Comparison of ENCODE assay signal across 12 cellular contexts in the genomic region with DNA sequence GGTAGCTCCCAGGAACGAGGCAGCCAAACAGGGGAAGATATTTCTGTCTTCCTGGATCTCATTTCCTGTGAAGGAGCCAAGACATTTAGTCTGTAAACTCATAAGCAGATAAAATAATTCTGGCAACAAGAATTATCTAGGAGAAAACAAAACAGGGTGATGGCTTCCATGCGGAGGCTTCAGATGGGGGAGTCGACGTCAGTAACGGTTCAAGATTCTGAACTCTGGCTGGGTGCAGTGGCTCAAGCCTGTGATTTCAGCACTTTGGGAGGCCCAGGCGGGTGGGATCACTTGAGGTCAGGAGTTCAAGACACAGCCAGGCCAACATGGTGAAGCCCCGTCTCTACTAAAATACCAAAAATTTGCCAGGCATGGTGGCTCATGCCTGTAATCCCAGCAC. TPM values are rescaled to one million over a fixed set of nuclear protein-coding genes. Genes with fewer than 3 reads are reported as not detected.
DNase-seq lines count a peak whose midpoint lies in the region; ATAC-seq and TF ChIP-seq lines count a peak whose summit lies in the region.
"Had no signal": no experiment of that assay in that cellular context is flagged by ENCODE, and none has a peak within 500 bp of the region (broad histone marks: within the 10 kb centered on the region; RNA-seq: fewer than 3 reads in every experiment).

No MANE protein-coding gene starts in this region.

- H3K9me3 Mint-ChIP-seq in activated CD4-positive, alpha-beta T cell treated with anti-CD3 and anti-CD28 coated beads, Interleukin-2, amount 10 ng/mL, durations not matched to agents 24 days and 14 days = peaks cover 5% of the 10 kb centered on the region
- H3K9me3 Mint-ChIP-seq in T-cell = peaks cover 0 to 6% (median 3%) of the 10 kb centered on the region in 3 donors

- POLR2A ChIA-PET in T-cell (lab: Charles Lee) = no interaction called here

- ATAC-seq in T-cell (replicated peaks in 1 of 4) = no peak
- no peak for ATAC-seq in HG02852 (IDR thresholded peaks at IDR 0.05; ENCODE audit: unreplicated experiment)
- ATAC-seq in GM19452 (IDR thresholded peaks at IDR 0.05; ENCODE audit: unreplicated experiment) = no peak

- H3K4me3 Mint-ChIP-seq in activated CD4-positive, alpha-beta T cell treated with anti-CD3 and anti-CD28 coated beads, Interleukin-2, amount 10 ng/mL, durations not matched to agents 24 days and 14 days = peak overlapping the region; percentile 87
- peak overlapping the region; percentile 55 to 76 (median 57) for H3K4me3 Mint-ChIP-seq in T-cell

- H3K27ac ChIP-seq in sigmoid colon = peak overlapping the region in 2 of 4 donors; percentile 31 to 57

- peak overlapping the region; percentile 67 for H3K4me3 ChIP-seq in epithelial cell of esophagus (ENCODE audit: low read length)
- peak overlapping the region in 3 of 4 donors; percentile 27 to 44 (median 28) for H3K4me3 ChIP-seq in sigmoid colon

- no peak for TF ChIP-seq EP300 in sigmoid colon (IDR thresholded peaks at IDR 0.05)

- 45 to 65% methylated on average over 7 of the region's 7 CpGs for WGBS in sigmoid colon, 2 donors

- peak overlapping the region; percentile 72 for H3K27ac Mint-ChIP-seq in activated CD4-positive, alpha-beta T cell treated with anti-CD3 and anti-CD28 coated beads, Interleukin-2, amount 10 ng/mL, durations not matched to agents 24 days and 14 days
- peak overlapping the region; percentile 58 to 69 for H3K27ac Mint-ChIP-seq in T-cell

- peaks cover 2% of the 10 kb centered on the region for H3K27me3 Mint-ChIP-seq in activated CD4-positive, alpha-beta T cell treated with anti-CD3 and anti-CD28 coated beads, Interleukin-2, amount 10 ng/mL, durations not matched to agents 24 days and 14 days
- H3K27me3 Mint-ChIP-seq in T-cell = peaks cover 4 to 7% of the 10 kb centered on the region in 2 donors

- H3K9me3 ChIP-seq in sigmoid colon = peaks cover 0 to 4% (median 0%) of the 10 kb centered on the region in 4 donors

- H3K4me1 Mint-ChIP-seq in activated CD4-positive, alpha-beta T cell treated with anti-CD3 and anti-CD28 coated beads, Interleukin-2, amount 10 ng/mL, durations not matched to agents 24 days and 14 days = peaks cover 49% of the 10 kb centered on the region
- H3K4me1 Mint-ChIP-seq in T-cell = peaks cover 30 to 52% (median 43%) of the 10 kb centered on the region in 3 donors

- CTCF ChIA-PET in T-cell (lab: Charles Lee) = no interaction called here

- peaks cover 29% of the 10 kb centered on the region for H3K36me3 Mint-ChIP-seq in activated CD4-positive, alpha-beta T cell treated with anti-CD3 and anti-CD28 coated beads, Interleukin-2, amount 10 ng/mL, durations not matched to agents 24 days and 14 days (ENCODE audit: low read depth)
- H3K36me3 Mint-ChIP-seq in T-cell = peaks cover 6% of the 10 kb centered on the region

- H3K4me1 ChIP-seq in sigmoid colon = peaks cover 0 to 4% (median 0%) of the 10 kb centered on the region in 4 donors

- no peak for TF ChIP-seq POLR2A in sigmoid colon (IDR thresholded peaks at IDR 0.05)

- H3K27me3 ChIP-seq in sigmoid colon = no peaks in the 10 kb centered on the region

- intact Hi-C loops in activated CD4-positive, alpha-beta T cell treated with anti-CD3 and anti-CD28 coated beads, Interleukin-2, amount 10 ng/mL, durations not matched to agents 24 days and 14 days (cut with micrococcal nuclease) = no loop called here
- intact Hi-C loops in sigmoid colon (cut with DNase I) = no loop called here

- DNase-seq in activated CD4-positive, alpha-beta T cell treated with anti-CD3 and anti-CD28 coated beads, Interleukin-2, amount 10 ng/mL, durations not matched to agents 24 days and 14 days = no peak
- DNase-seq in activated CD4-positive, alpha-beta T cell treated with anti-CD3 and anti-CD28 coated beads for 4 hours = no peak
- DNase-seq in T-cell (no peak), epithelial cell of esophagus (ENCODE audit: low read depth) (no peak), sigmoid colon (no peak)
- no peak for DNase-seq in stimulated activated CD4-positive, alpha-beta T cell treated with anti-CD3 and anti-CD28 coated beads, Interleukin-4, amount 100 ng/mL, for 1 hour
- DNase-seq: GDM1, NCI-H1436 treated with DMSO at 0.1 percent for 48 hours had no signal

- H3K36me3 ChIP-seq in sigmoid colon = no peaks in the 10 kb centered on the region

- TF ChIP-seq CTCF in epithelial cell of esophagus (IDR thresholded peaks at IDR 0.05; ENCODE audit: insufficient read depth, low read depth, low read length, missing control alignments) (no peak), sigmoid colon (IDR thresholded peaks at IDR 0.05) (no peak)

RNA-seq across cellular contexts. Expression of a gene that starts 1.3 kb away (rescaled TPM):
- 134 and 135 TPM in 2 replicates for total RNA-seq in activated CD4-positive, alpha-beta T cell treated with anti-CD3 and anti-CD28 coated beads, Interleukin-2, amount 10 ng/mL, durations not matched to agents 24 days and 14 days
- total RNA-seq in T-cell (10 to 100 TPM in 1 of 5 donors, 1 to 10 TPM in 4; 1.8 to 13.2 (median 2.8) TPM), sigmoid colon (1 to 10 TPM in 3 of 4 donors, under 1 TPM in 1; 0.55 to 6.0 (median 4.4) TPM)
- polyA plus RNA-seq in sigmoid colon = 1 to 10 TPM; 4.2 to 5.6 (median 5.1) TPM
- total RNA-seq: renal cortical epithelial cell had no signal

RNA-seq across cellular contexts. Expression of a gene that starts 41.4 kb away (rescaled TPM):
- total RNA-seq in activated CD4-positive, alpha-beta T cell treated with anti-CD3 and anti-CD28 coated beads, Interleukin-2, amount 10 ng/mL, durations not matched to agents 24 days and 14 days = 41.8 and 43.7 TPM in 2 replicates
- total RNA-seq in T-cell (100 to 1,000 TPM in 3 of 5 donors, 10 to 100 TPM in 2; 77.0 to 345 (median 324) TPM), sigmoid colon (1 to 10 TPM in 1 of 4 donors, under 1 TPM in 2, not detected in 1; 0.33 to 1.9 (median 0.36) TPM)
- polyA plus RNA-seq in sigmoid colon = 10 to 100 TPM in 1 of 3 donors, under 1 TPM in 1, not detected in 1; 0.60 to 24.4 TPM
- total RNA-seq: epithelial cell of proximal tubule had no signal

RNA-seq across cellular contexts. Expression of a gene that starts 43.0 kb away (rescaled TPM):
- 7.4 and 10.1 TPM in 2 replicates for total RNA-seq in activated CD4-positive, alpha-beta T cell treated with anti-CD3 and anti-CD28 coated beads, Interleukin-2, amount 10 ng/mL, durations not matched to agents 24 days and 14 days
- total RNA-seq in T-cell = 1 to 10 TPM; 2.3 to 6.3 (median 4.0) TPM
- 10 to 100 TPM; 43.2 to 52.5 (median 45.4) TPM for total RNA-seq in sigmoid colon
- 100 to 1,000 TPM in 2 of 3 donors, 10 to 100 TPM in 1; 90.1 to 151 (median 150) TPM for polyA plus RNA-seq in sigmoid colon

RNA-seq across cellular contexts. Expression of a gene that starts 48.6 kb away (rescaled TPM):
- total RNA-seq in activated CD4-positive, alpha-beta T cell treated with anti-CD3 and anti-CD28 coated beads, Interleukin-2, amount 10 ng/mL, durations not matched to agents 24 days and 14 days = 114 and 116 TPM in 2 replicates
- total RNA-seq in T-cell (10 to 100 TPM; 47.2 to 69.5 (median 61.0) TPM), sigmoid colon (10 to 100 TPM; 12.2 to 23.5 (median 16.0) TPM)
- 10 to 100 TPM; 15.0 to 94.7 (median 18.7) TPM for polyA plus RNA-seq in sigmoid colon

Comparison
In these comparisons a context has a peak if more than half of its experiments do, and no peak if none do; other contexts are left out.
1. RNA of a gene that starts 41.4 kb away (total RNA-seq): 77.0 to 345 TPM in T-cell and 41.8 to 43.7 TPM in activated CD4-positive, alpha-beta T cell treated with anti-CD3 and anti-CD28 coated beads, Interleukin-2, amount 10 ng/mL, durations not matched to agents 24 days and 14 days; 0.33 to 1.9 TPM in sigmoid colon; every median in the first group is over 10 times any median in the second.